11 cellular contexts compared by ENCODE assay signal in genomic region chr1:38989979-38990378, GRCh38. TPM values are rescaled to one million over a fixed set of nuclear protein-coding genes. Genes with fewer than 3 reads are reported as not detected.
DNase-seq lines count a peak whose midpoint lies in the region; ATAC-seq, FAIRE-seq and TF ChIP-seq lines count a peak whose summit lies in the region.
"Had no signal": no experiment of that assay in that cellular context is flagged by ENCODE, and none has a peak within 500 bp of the region (broad histone marks: within the 10 kb centered on the region; RNA-seq: fewer than 3 reads in every experiment).

No MANE protein-coding gene starts in this region.

- peak; percentile 27 for FAIRE-seq in GM12878 (lab: Jason Lieb, UNC)

- in situ Hi-C loops in GM12878 (cut with MboI) = no loop called here

- WGBS in GM12878 (ENCODE audit: insufficient coverage, insufficient replicate concordance, low lambda C conversion rate, missing lambda C conversion rate) = 60% methylated on average over 2 of the region's 2 CpGs
- 23 to 83% (median 68%) methylated on average over 2 of the region's 2 CpGs for WGBS in ovary, 3 donors

- H3K4me3 Mint-ChIP-seq in stimulated activated naive CD8-positive, alpha-beta T cell treated with anti-CD3 and anti-CD28 coated beads, Interleukin-15, Interleukin-2, amounts not matched to agents 100 ng/mL and 50 ng/mL, for 24 hours = peak overlapping the region; percentile 79

- H3K9ac ChIP-seq in GM12878 (ENCODE audit: control insufficient read depth, insufficient read depth, low read length) (no peak overlapping the region), muscle layer of colon (ENCODE audit: low read length) (no peak overlapping the region)

- no peak overlapping the region for H3K27ac ChIP-seq in GM12878 (ENCODE audit: control insufficient read depth, insufficient read depth)
- peak overlapping the region; percentile 78 for H3K27ac ChIP-seq in muscle layer of colon (ENCODE audit: low read depth, low read length)
- H3K27ac ChIP-seq in ovary = no peak overlapping the region

- H3K4me1 ChIP-seq in GM12878 (ENCODE audit: control insufficient read depth, insufficient read depth, low read length) (no peaks in the 10 kb centered on the region), muscle layer of colon (ENCODE audit: insufficient read depth, low read length) (peaks cover 16% of the 10 kb centered on the region), ovary (ENCODE audit: insufficient read depth) (peaks cover 5% of the 10 kb centered on the region)

- DNase-seq in stimulated activated naive CD8-positive, alpha-beta T cell treated with anti-CD3 and anti-CD28 coated beads, Interleukin-15, Interleukin-2, amounts not matched to agents 100 U/mL and 50 U/mL, for 24 hours = no peak
- no peak for DNase-seq in GM12878 (ENCODE audit: low read depth, low spot score)
- no peak for DNase-seq in stimulated activated CD4-positive, alpha-beta T cell treated with anti-CD3 and anti-CD28 coated beads, Interleukin-4, amount 100 ng/mL, for 1 hour
- no peak for DNase-seq in ovary
- no peak for DNase-seq in globus pallidus (ENCODE audit: low spot score)
- DNase-seq: amniotic stem cell, COR-L47, NCI-H1092 treated with DMSO at 0.1 percent for 48 hours had no signal

- no peaks in the 10 kb centered on the region for H3K27me3 ChIP-seq in GM12878 (replicated peaks in 1 of 2; ENCODE audit: control insufficient read depth in 2 of 2, insufficient read depth in 2 of 2, low read length in 1 of 2)
- no peaks in the 10 kb centered on the region for H3K27me3 ChIP-seq in muscle layer of colon (ENCODE audit: control insufficient read depth in 1 of 2, insufficient read depth in 2 of 2, low read length in 2 of 2)
- no peaks in the 10 kb centered on the region for H3K27me3 ChIP-seq in ovary

- H3K27ac Mint-ChIP-seq in stimulated activated naive CD8-positive, alpha-beta T cell treated with anti-CD3 and anti-CD28 coated beads, Interleukin-15, Interleukin-2, amounts not matched to agents 100 ng/mL and 50 ng/mL, for 24 hours = peak overlapping the region; percentile 82

- H3K4me3 ChIP-seq in GM12878 = no peak overlapping the region
- peak overlapping the region in 1 of 2 donors; percentile 70 for H3K4me3 ChIP-seq in muscle layer of colon (ENCODE audit: low read depth in 1 of 2, low read length in 2 of 2)
- H3K4me3 ChIP-seq in ovary = no peak overlapping the region

- no peak for TF ChIP-seq EP300 in GM12878 (IDR thresholded peaks at IDR 0.05; ENCODE audit: borderline replicate concordance in 1 of 2, control insufficient read depth in 1 of 2, low read depth in 2 of 2, low read length in 2 of 2)
- no peak for TF ChIP-seq EP300 in ovary (IDR thresholded peaks at IDR 0.05)

- no peak for TF ChIP-seq RAD21 in GM12878 (IDR thresholded peaks at IDR 0.05; ENCODE audit: insufficient read depth, low read depth, low read length)

- peaks cover 42% of the 10 kb centered on the region for H3K79me2 ChIP-seq in GM12878 (ENCODE audit: control insufficient read depth, insufficient read depth, low read length)

- H3K9me3 ChIP-seq in GM12878 (replicated peaks; ENCODE audit: control insufficient read depth, insufficient read depth, low read length) (no peaks in the 10 kb centered on the region), muscle layer of colon (ENCODE audit: low read length) (no peaks in the 10 kb centered on the region), ovary (no peaks in the 10 kb centered on the region)

- no peak overlapping the region for H2AFZ ChIP-seq in GM12878 (ENCODE audit: control insufficient read depth, low read depth, low read length)

- POLR2A ChIA-PET in GM12878 (lab: Charles Lee) = interaction anchor here (0.7 to 2.7 kb wide), 3 partner anchors 24 to 71 kb away, joined by 3 to 11 read pairs (median 4); partner anchors contain the start of gene NDUFS5

- TSS peak; percentile 62 for BruUV-seq in GM12878 (replicated peaks; lab: Mats Ljungman, UMichigan)

- RAD21 ChIA-PET in GM12878 (lab: Charles Lee; ENCODE audit: unreplicated experiment) = interaction anchor here (0.6 to 1.5 kb wide), 4 partner anchors 37 to 144 kb away, joined by 3 to 4 read pairs (median 3); no protein-coding TSS in a partner anchor

- no peaks in the 10 kb centered on the region for H3K27me3 Mint-ChIP-seq in stimulated activated naive CD8-positive, alpha-beta T cell treated with anti-CD3 and anti-CD28 coated beads, Interleukin-15, Interleukin-2, amounts not matched to agents 100 ng/mL and 50 ng/mL, for 24 hours

- no peak for ATAC-seq in stimulated activated naive CD8-positive, alpha-beta T cell treated with anti-CD3 and anti-CD28 coated beads, Interleukin-15, Interleukin-2, amounts not matched to agents 100 U/mL and 50 U/mL, for 24 hours
- ATAC-seq in GM12878 = no peak
- ATAC-seq in HG03442 (IDR thresholded peaks at IDR 0.05; ENCODE audit: unreplicated experiment) = no peak

- no peaks in the 10 kb centered on the region for H4K20me1 ChIP-seq in GM12878 (ENCODE audit: control insufficient read depth, insufficient read depth)

- TF ChIP-seq POLR2A in GM12878 (IDR thresholded peaks at IDR 0.05; ENCODE audit: low read depth, low read length) = no peak
- no peak for TF ChIP-seq POLR2A in ovary (IDR thresholded peaks at IDR 0.05)

- CTCF ChIA-PET in GM12878 (lab: Yijun Ruan, JAX) = interaction anchor here (0.6 to 2.9 kb wide), 5 partner anchors 8 to 101 kb away, joined by 3 to 19 read pairs (median 4); partner anchors contain the start of gene NDUFS5

- TF ChIP-seq CTCF in GM12878 (IDR thresholded peaks at IDR 0.05 in 2 of 3, conservative IDR thresholded peaks at IDR 0.05 in 1 of 3; ENCODE audit: control insufficient read depth in 2 of 3, extremely low read depth in 1 of 3, insufficient read depth in 1 of 3, low read depth in 3 of 3, low read length in 3 of 3) (no peak), ovary (IDR thresholded peaks at IDR 0.05) (no peak)

- no peak overlapping the region for H3K4me2 ChIP-seq in GM12878 (ENCODE audit: control insufficient read depth, insufficient read depth)

- H3K36me3 ChIP-seq in GM12878 (ENCODE audit: control insufficient read depth in 2 of 2, insufficient read depth in 2 of 2, low read length in 1 of 2) (peaks cover 0 to 6% of the 10 kb centered on the region in 2 experiments; a peak in 1 of 4 replicates), muscle layer of colon (ENCODE audit: insufficient read depth, low read length) (no peaks in the 10 kb centered on the region), ovary (no peaks in the 10 kb centered on the region)

- SMC1A ChIA-PET in GM12878 (lab: Charles Lee; ENCODE audit: uncharacterized antibody, unreplicated experiment) = interaction anchor here (0.6 to 1.8 kb wide), 7 partner anchors 13 to 133 kb away, joined by 3 to 9 read pairs (median 3); partner anchors contain the start of gene NDUFS5

- H3K4me1 Mint-ChIP-seq in stimulated activated naive CD8-positive, alpha-beta T cell treated with anti-CD3 and anti-CD28 coated beads, Interleukin-15, Interleukin-2, amounts not matched to agents 100 ng/mL and 50 ng/mL, for 24 hours (ENCODE audit: low read depth) = peaks cover 43% of the 10 kb centered on the region

- intact Hi-C loops in GM12878 (cut with micrococcal nuclease; ENCODE audit: unreplicated experiment) (loop anchor here (2.0 to 5.0 kb wide), 2 partner anchors 37 to 118 kb away; partner anchors contain the start of genes MYCBP and NDUFS5), ovary (cut with DNase I) (loop anchor here in 2 of 4 donors (10.0 kb wide), 1 partner anchor 115 kb away; the partner anchor contains the start of gene MYCBP (in 2 of the 2))

- H3K36me3 Mint-ChIP-seq in stimulated activated naive CD8-positive, alpha-beta T cell treated with anti-CD3 and anti-CD28 coated beads, Interleukin-15, Interleukin-2, amounts not matched to agents 100 ng/mL and 50 ng/mL, for 24 hours (ENCODE audit: low read depth) = peaks cover 24% of the 10 kb centered on the region

- no peaks in the 10 kb centered on the region for H3K9me3 Mint-ChIP-seq in stimulated activated naive CD8-positive, alpha-beta T cell treated with anti-CD3 and anti-CD28 coated beads, Interleukin-15, Interleukin-2, amounts not matched to agents 100 ng/mL and 50 ng/mL, for 24 hours

RNA-seq across cellular contexts. Expression of gene AKIRIN1, which starts 1.1 kb away (rescaled TPM):
- 19.5 and 25.0 TPM in 2 replicates for total RNA-seq in GM12878 (2013; cell fraction: nucleolus; rRNA removed)
- total RNA-seq in GM12878 (2014; rRNA removed) (46.0 and 49.2 TPM in 2 replicates), GM12878 (2014; rRNA removed; fragmentation: Illumina TruSeq; extraction: Trizol) (44.4 and 47.6 TPM in 2 replicates), GM12878 (2021) (46.1 and 46.4 TPM in 2 replicates), ovary (10 to 100 TPM; 19.1 to 49.0 (median 42.4) TPM)
- 23.2 TPM for polyA plus RNA-seq in GM12878 (2011; ENCODE audit: low read depth)
- polyA plus RNA-seq in GM12878 (2011; rRNA removed) (72.3 and 83.8 TPM in 2 replicates), GM12878 (2014; fragmentation: Illumina TruSeq; extraction: Trizol) (60.1 and 80.9 TPM in 2 replicates), GM12878 (2014; fragmentation: Nextera tagmentation; extraction: Ambion mirVana) (10 to 100 TPM in 1 of 2 experiments, 1 to 10 TPM in 1; 7.5 to 16.3 TPM), GM12878 (2014; rRNA removed) (47.3 and 53.2 TPM in 2 replicates), GM12878 (2016; fragmentation: Nextera tagmentation; extraction: Ambion mirVana) (10 to 100 TPM; 59.5 to 66.5 TPM), ovary (10 to 100 TPM; 14.9 to 64.6 TPM)
- polyA plus RNA-seq in GM12878 (2011; cell fraction: cytosol; rRNA removed) = 31.8 and 33.8 TPM in 2 replicates
- polyA plus RNA-seq in GM12878 (2011; cell fraction: nucleus; rRNA removed) = 9.8 and 14.3 TPM in 2 replicates
- 34.2 and 37.9 TPM in 2 replicates for polyA plus RNA-seq in GM12878 (2012)
- 29.7 and 40.2 TPM in 2 replicates for polyA minus RNA-seq in GM12878 (2011; rRNA and poly(A)+ RNA removed)
- polyA minus RNA-seq in GM12878 (2011; cell fraction: cytosol; rRNA and poly(A)+ RNA removed) = 13.1 and 15.3 TPM in 2 replicates
- polyA minus RNA-seq in GM12878 (2011; cell fraction: nucleus; rRNA and poly(A)+ RNA removed) = 6.3 and 12.3 TPM in 2 replicates

RNA-seq across cellular contexts. Expression of gene NDUFS5, which starts 36.2 kb away (rescaled TPM):
- 71.8 and 94.8 TPM in 2 replicates for total RNA-seq in GM12878 (2013; cell fraction: nucleolus; rRNA removed)
- total RNA-seq in GM12878 (2014; rRNA removed) = 489 and 509 TPM in 2 replicates
- 562 and 579 TPM in 2 replicates for total RNA-seq in GM12878 (2014; rRNA removed; fragmentation: Illumina TruSeq; extraction: Trizol)
- 240 and 265 TPM in 2 replicates for total RNA-seq in GM12878 (2021)
- polyA plus RNA-seq in GM12878 (2011; ENCODE audit: low read depth) = 1,030 TPM
- 792 and 854 TPM in 2 replicates for polyA plus RNA-seq in GM12878 (2011; rRNA removed)
- polyA plus RNA-seq in GM12878 (2011; cell fraction: cytosol; rRNA removed) = 403 and 560 TPM in 2 replicates
- polyA plus RNA-seq in GM12878 (2011; cell fraction: nucleus; rRNA removed) = 255 and 303 TPM in 2 replicates
- 414 and 499 TPM in 2 replicates for polyA plus RNA-seq in GM12878 (2012)
- polyA plus RNA-seq in GM12878 (2014; fragmentation: Illumina TruSeq; extraction: Trizol) = 870 and 924 TPM in 2 replicates
- polyA plus RNA-seq in GM12878 (2014; fragmentation: Nextera tagmentation; extraction: Ambion mirVana) = 1,000 to 10,000 TPM; 1,576 to 1,578 TPM
- 560 and 672 TPM in 2 replicates for polyA plus RNA-seq in GM12878 (2014; rRNA removed)
- 1,000 to 10,000 TPM in 1 of 2 experiments, 100 to 1,000 TPM in 1; 982 to 1,132 TPM for polyA plus RNA-seq in GM12878 (2016; fragmentation: Nextera tagmentation; extraction: Ambion mirVana)
- polyA minus RNA-seq in GM12878 (2011; rRNA and poly(A)+ RNA removed) = 196 and 265 TPM in 2 replicates
- polyA minus RNA-seq in GM12878 (2011; cell fraction: cytosol; rRNA and poly(A)+ RNA removed) = 56.5 and 92.9 TPM in 2 replicates
- polyA minus RNA-seq in GM12878 (2011; cell fraction: nucleus; rRNA and poly(A)+ RNA removed) = 37.0 and 59.0 TPM in 2 replicates
- 100 to 1,000 TPM; 126 to 378 (median 195) TPM for total RNA-seq in ovary
- polyA plus RNA-seq in ovary = 100 to 1,000 TPM; 438 to 492 TPM

RNA-seq across cellular contexts. Expression of gene RHBDL2, which starts 48.3 kb away (rescaled TPM):
- not detected in 2 replicates for total RNA-seq in GM12878 (2013; cell fraction: nucleolus; rRNA removed)
- total RNA-seq in GM12878 (2014; rRNA removed) (not detected in 2 replicates), GM12878 (2014; rRNA removed; fragmentation: Illumina TruSeq; extraction: Trizol) (not detected in 2 replicates), GM12878 (2021) (not detected in 2 replicates), ovary (under 1 TPM in 4 of 7 donors, not detected in 3; 0.10 to 0.35 (median 0.24) TPM)
- not detected for polyA plus RNA-seq in GM12878 (2011; ENCODE audit: low read depth)
- polyA plus RNA-seq in GM12878 (2011; rRNA removed) (not detected in 2 replicates), GM12878 (2014; fragmentation: Illumina TruSeq; extraction: Trizol) (not detected in 2 replicates), GM12878 (2014; fragmentation: Nextera tagmentation; extraction: Ambion mirVana) (under 1 TPM in 1 of 2 experiments, not detected in 1; 0.05 TPM), GM12878 (2014; rRNA removed) (not detected in 2 replicates), GM12878 (2016; fragmentation: Nextera tagmentation; extraction: Ambion mirVana) (not detected), ovary (under 1 TPM; 0.19 to 0.32 TPM)
- polyA plus RNA-seq in GM12878 (2011; cell fraction: cytosol; rRNA removed) = not detected in 2 replicates
- not detected in 2 replicates for polyA plus RNA-seq in GM12878 (2011; cell fraction: nucleus; rRNA removed)
- 0.07 TPM in 1 of 2 replicates, not detected in the other for polyA plus RNA-seq in GM12878 (2012)
- not detected in 2 replicates for polyA minus RNA-seq in GM12878 (2011; rRNA and poly(A)+ RNA removed)
- polyA minus RNA-seq in GM12878 (2011; cell fraction: cytosol; rRNA and poly(A)+ RNA removed) = not detected in 2 replicates
- not detected in 2 replicates for polyA minus RNA-seq in GM12878 (2011; cell fraction: nucleus; rRNA and poly(A)+ RNA removed)
